Comparison of ENCODE assay signal across 21 cellular contexts in genomic region chr2:182907081-182907830, GRCh38. TPM values are rescaled to one million over a fixed set of nuclear protein-coding genes. Genes with fewer than 3 reads are reported as not detected.
A peak's percentile ranks its signal among the peaks of the same experiment; 100 is the strongest.
DNase-seq lines count a peak whose midpoint lies in the region; ATAC-seq and TF ChIP-seq lines count a peak whose summit lies in the region.
"Had no signal": no experiment of that assay in that cellular context is flagged by ENCODE, and none has a peak within 500 bp of the region (broad histone marks: within the 10 kb centered on the region; RNA-seq: fewer than 3 reads in every experiment).

No MANE protein-coding gene starts in this region.

- peaks cover 3% of the 10 kb centered on the region for H3K9me3 Mint-ChIP-seq in chondrocyte (ENCODE audit: low read depth)
- H3K9me3 Mint-ChIP-seq: activated naive CD4-positive, alpha-beta T cell treated with anti-CD3 and anti-CD28 coated beads for 36 hours; T-cell had no signal

- no peak for TF ChIP-seq POLR2A in spleen (IDR thresholded peaks at IDR 0.05)

- H3K27ac ChIP-seq in left ventricle myocardium inferior (replicated peaks) (no peak overlapping the region), thoracic aorta (peak overlapping the region; percentile 25 to 58), spleen (no peak overlapping the region)
- H3K27ac ChIP-seq: A549, pancreas had no signal

- peaks cover 20% of the 10 kb centered on the region for H3K4me1 Mint-ChIP-seq in chondrocyte (ENCODE audit: low read depth)
- H3K4me1 Mint-ChIP-seq: CD4-positive, CD25-positive, alpha-beta regulatory T cell; T-cell had no signal

- H3K27me3 Mint-ChIP-seq in chondrocyte (ENCODE audit: low read depth): no peaks in the 10 kb centered on the region
- H3K27me3 Mint-ChIP-seq: CD4-positive, CD25-positive, alpha-beta regulatory T cell; T-cell had no signal

- H3K4me1 ChIP-seq in left ventricle myocardium inferior (peaks cover 4% of the 10 kb centered on the region), thoracic aorta (ENCODE audit: control insufficient read depth in 1 of 2, low read depth in 2 of 2) (peaks cover 9 to 30% of the 10 kb centered on the region in 2 donors), spleen (no peaks in the 10 kb centered on the region)
- H3K4me1 ChIP-seq: pancreas had no signal

- intact Hi-C loops in left ventricle myocardium superior (cut with micrococcal nuclease): no loop called here
- intact Hi-C loops in left ventricle myocardium inferior (cut with micrococcal nuclease): no loop called here
- intact Hi-C loops in spleen (cut with DNase I; ENCODE audit: low total_unique reads): no loop called here

- H3K9me3 ChIP-seq in left ventricle myocardium inferior (replicated peaks) (no peaks in the 10 kb centered on the region), thoracic aorta (no peaks in the 10 kb centered on the region), spleen (no peaks in the 10 kb centered on the region)
- H3K9me3 ChIP-seq: A549, pancreas had no signal

- in situ Hi-C loops in KBM-7 (cut with MboI; ENCODE audit: low pct_unique_long_range_greater_than_20kb, low sequenced_read_pairs): no loop called here

- DNase-seq in left ventricle myocardium superior: no peak
- no peak for DNase-seq in left ventricle myocardium inferior
- DNase-seq in chondrocyte (ENCODE audit: low spot score): no peak
- DNase-seq in iPS-NIHi7 (ENCODE audit: extremely low spot score): peak; percentile 60
- no peak for DNase-seq in thoracic aorta (ENCODE audit: low spot score)
- no peak for DNase-seq in KBM-7
- DNase-seq in NCI-H1436 (lab: John Stamatoyannopoulos, UW): no peak
- DNase-seq in spleen: no peak
- DNase-seq: activated CD8-positive, alpha-beta memory T cell treated with anti-CD3 and anti-CD28 coated beads, Interleukin-2, amount 50 U/mL, for 48 hours; activated naive CD4-positive, alpha-beta T cell treated with anti-CD3 and anti-CD28 coated beads for 36 hours; CD4-positive, CD25-positive, alpha-beta regulatory T cell; DND-41; glutamatergic neuron; GOT3; NCI-H2029 treated with DMSO at 0.1 percent for 48 hours; NCI-H748 treated with DMSO at 0.1 percent for 48 hours; pancreas; stimulated activated naive CD8-positive, alpha-beta T cell treated with anti-CD3 and anti-CD28 coated beads, Interleukin-15, Interleukin-2, amounts not matched to agents 100 U/mL and 50 U/mL, for 24 hours; T-cell had no signal

- TF ChIP-seq CTCF in left ventricle myocardium inferior (IDR thresholded peaks at IDR 0.05; ENCODE audit: borderline replicate concordance) (no peak), chondrocyte (IDR thresholded peaks at IDR 0.05) (no peak), thoracic aorta (IDR thresholded peaks at IDR 0.05) (no peak), spleen (IDR thresholded peaks at IDR 0.05 in 8 of 11, conservative IDR thresholded peaks at IDR 0.05 in 3 of 11) (no peak)

- no peak overlapping the region for H3K4me3 Mint-ChIP-seq in chondrocyte (ENCODE audit: unreplicated experiment)
- H3K4me3 Mint-ChIP-seq: activated naive CD4-positive, alpha-beta T cell treated with anti-CD3 and anti-CD28 coated beads for 36 hours; CD4-positive, CD25-positive, alpha-beta regulatory T cell; T-cell had no signal

- H3K36me3 ChIP-seq in left ventricle myocardium inferior: peaks cover 24% of the 10 kb centered on the region
- no peaks in the 10 kb centered on the region for H3K36me3 ChIP-seq in thoracic aorta
- no peaks in the 10 kb centered on the region for H3K36me3 ChIP-seq in spleen
- H3K36me3 ChIP-seq: pancreas had no signal

- peak overlapping the region; percentile 80 for H3K27ac Mint-ChIP-seq in chondrocyte (ENCODE audit: unreplicated experiment)
- H3K27ac Mint-ChIP-seq: activated naive CD4-positive, alpha-beta T cell treated with anti-CD3 and anti-CD28 coated beads for 36 hours; CD4-positive, CD25-positive, alpha-beta regulatory T cell; T-cell had no signal

- H3K27me3 ChIP-seq in left ventricle myocardium inferior (ENCODE audit: low read depth) (no peaks in the 10 kb centered on the region), thoracic aorta (replicated peaks; ENCODE audit: insufficient read depth) (no peaks in the 10 kb centered on the region), spleen (replicated peaks in 1 of 7) (no peaks in the 10 kb centered on the region)
- H3K27me3 ChIP-seq: pancreas had no signal

- H3K4me3 ChIP-seq in left ventricle myocardium inferior: no peak overlapping the region
- no peak overlapping the region for H3K4me3 ChIP-seq in thoracic aorta
- H3K4me3 ChIP-seq in spleen: no peak overlapping the region
- H3K4me3 ChIP-seq: A549, pancreas had no signal

- H3K36me3 Mint-ChIP-seq in chondrocyte (ENCODE audit: low read depth): peaks cover 20% of the 10 kb centered on the region
- H3K36me3 Mint-ChIP-seq: CD4-positive, CD25-positive, alpha-beta regulatory T cell had no signal

- WGBS in spleen, 5 donors: 82 to 91% (median 88%) methylated on average over 7 of the region's 7 CpGs

- ATAC-seq in left ventricle myocardium superior: peak; percentile 22
- no peak for ATAC-seq in thoracic aorta (ENCODE audit: insufficient number of reproducible peaks, low FRiP score, low read depth)
- ATAC-seq: A549; activated CD4-positive, CD25-positive, alpha-beta regulatory T cell treated with anti-CD3 and anti-CD28 coated beads, Interleukin-2, amount 50 U/mL, for 24 hours; pancreas; stimulated activated naive CD8-positive, alpha-beta T cell treated with anti-CD3 and anti-CD28 coated beads, Interleukin-15, Interleukin-2, amounts not matched to agents 100 U/mL and 50 U/mL, for 24 hours; T-cell had no signal

RNA-seq across cellular contexts. Expression of gene FRZB, which starts 40.8 kb away (rescaled TPM):
- total RNA-seq in left ventricle myocardium superior (1.1 TPM), left ventricle myocardium inferior (2.2 TPM), chondrocyte (13.8 to 31.6 TPM (median 15.0 TPM) in 3 replicates), thoracic aorta (100 to 1,000 TPM; 140 to 203 TPM), spleen (10 to 100 TPM; 27.3 to 55.1 (median 38.2) TPM)
- polyA plus RNA-seq in spleen: 10 to 100 TPM in 2 of 3 donors, 1 to 10 TPM in 1; 9.5 to 15.2 (median 13.5) TPM
- total RNA-seq: activated naive CD4-positive, alpha-beta T cell treated with anti-CD3 and anti-CD28 coated beads for 36 hours; CD4-positive, CD25-positive, alpha-beta regulatory T cell had no signal
- polyA plus RNA-seq: CD4-positive, CD25-positive, alpha-beta regulatory T cell had no signal

Comparison
In these comparisons a context has a peak if more than half of its experiments do, and no peak if none do; other contexts are left out.
1. H3K27ac ChIP-seq: peak in thoracic aorta (2 of 2); none in left ventricle myocardium inferior (single experiment) and spleen (0 of 8).